In genomic region chr14:86533834-86534233, GRCh38 we compare ENCODE assay signal across 30 cellular contexts.
"Had no signal": no experiment of that assay in that cellular context is flagged by ENCODE, and none has a peak within 500 bp of the region (broad histone marks: within the 10 kb centered on the region; RNA-seq: fewer than 3 reads in every experiment).

No MANE protein-coding gene starts in this region.

- H3K4me3 Mint-ChIP-seq: activated B cell treated with CpG ODN at 0.5 μM for 24 hours; activated CD8-positive, alpha-beta T cell treated with anti-CD3 and anti-CD28 coated beads for 36 hours; activated naive CD4-positive, alpha-beta T cell treated with anti-CD3 and anti-CD28 coated beads, Interleukin-2, amount 10 ng/mL, durations not matched to agents 7 days and 5 days; activated naive CD8-positive, alpha-beta T cell treated with anti-CD3 and anti-CD28 coated beads, Interleukin-2, amount 10 ng/mL, durations not matched to agents 7 days and 5 days; activated T-helper 1 cell treated with anti-CD3 and anti-CD28 coated beads, Interleukin-12 subunit alpha, Interleukin-12 subunit beta, Interleukin-2, Interleukin-4 antibody, amounts not matched to agents 30 ng/mL and 10 ng/mL and 1 ng/mL, durations not matched to agents 14 hours and 24 hours and 36 hours; brain; endodermal cell; T-helper 17 cell; T-helper 2 cell treated with Interferon-gamma antibody and Interleukin-4, amounts not matched to agents 5 μg/mL and 100 μg/mL, for 36 hours had no signal

- H3K27ac Mint-ChIP-seq: activated B cell treated with CpG ODN at 0.5 μM for 24 hours; activated CD8-positive, alpha-beta T cell treated with anti-CD3 and anti-CD28 coated beads for 36 hours; activated naive CD4-positive, alpha-beta T cell treated with anti-CD3 and anti-CD28 coated beads, Interleukin-2, amount 10 ng/mL, durations not matched to agents 7 days and 5 days; activated naive CD4-positive, alpha-beta T cell treated with anti-CD3 and anti-CD28 coated beads, Interleukin-2, amount 50 U/mL, for 72 hours; activated naive CD8-positive, alpha-beta T cell treated with anti-CD3 and anti-CD28 coated beads, Interleukin-2, amount 10 ng/mL, durations not matched to agents 7 days and 5 days; activated T-helper 1 cell treated with anti-CD3 and anti-CD28 coated beads, Interleukin-12 subunit alpha, Interleukin-12 subunit beta, Interleukin-2, Interleukin-4 antibody, amounts not matched to agents 30 ng/mL and 10 ng/mL and 1 ng/mL, durations not matched to agents 14 hours and 24 hours and 36 hours; brain; endodermal cell; T-helper 17 cell; T-helper 2 cell treated with Interferon-gamma antibody and Interleukin-4, amounts not matched to agents 5 μg/mL and 100 μg/mL, for 36 hours had no signal

- H3K4me1 Mint-ChIP-seq: activated B cell treated with CpG ODN at 0.5 μM for 24 hours; activated naive CD4-positive, alpha-beta T cell treated with anti-CD3 and anti-CD28 coated beads, Interleukin-2, amount 10 ng/mL, durations not matched to agents 7 days and 5 days; activated naive CD8-positive, alpha-beta T cell treated with anti-CD3 and anti-CD28 coated beads, Interleukin-2, amount 10 ng/mL, durations not matched to agents 7 days and 5 days; brain; endodermal cell; T-helper 17 cell had no signal

- H3K36me3 ChIP-seq: ascending aorta, breast epithelium, cardiac muscle cell, colonic mucosa, WERI-Rb-1 had no signal

- H3K36me3 Mint-ChIP-seq: activated naive CD4-positive, alpha-beta T cell treated with anti-CD3 and anti-CD28 coated beads, Interleukin-2, amount 10 ng/mL, durations not matched to agents 7 days and 5 days; activated naive CD4-positive, alpha-beta T cell treated with anti-CD3 and anti-CD28 coated beads, Interleukin-2, amount 50 U/mL, for 72 hours; activated naive CD8-positive, alpha-beta T cell treated with anti-CD3 and anti-CD28 coated beads, Interleukin-2, amount 10 ng/mL, durations not matched to agents 7 days and 5 days; brain had no signal

- H3K27ac ChIP-seq: ascending aorta, breast epithelium, cardiac muscle cell, colonic mucosa, WERI-Rb-1 had no signal

- DNase-seq: activated B cell treated with CpG ODN at 0.5 μM for 24 hours; activated CD4-positive, alpha-beta T cell treated with anti-CD3 and anti-CD28 coated beads for 48 hours; activated CD4-positive, alpha-beta T cell treated with anti-CD3 and anti-CD28 coated beads, Interleukin-2, amount 50 U/mL, for 1 hour; activated CD4-positive, alpha-beta T cell treated with anti-CD3 and anti-CD28 coated beads, Interleukin-2, amount 50 U/mL, for 48 hours; activated CD8-positive, alpha-beta memory T cell treated with anti-CD3 and anti-CD28 coated beads for 24 hours; activated CD8-positive, alpha-beta T cell treated with anti-CD3 and anti-CD28 coated beads for 36 hours; activated gamma-delta T cell; activated naive CD4-positive, alpha-beta T cell; activated naive CD4-positive, alpha-beta T cell treated with anti-CD3 and anti-CD28 coated beads, Interleukin-2, amount 10 ng/mL, durations not matched to agents 7 days and 5 days; activated naive CD8-positive, alpha-beta T cell treated with anti-CD3 and anti-CD28 coated beads, Interleukin-2, amount 10 ng/mL, durations not matched to agents 7 days and 5 days; activated T-cell treated with anti-CD3 and anti-CD28 coated beads, Interleukin-2, amount 50 U/mL, for 48 hours; central memory CD4-positive, alpha-beta T cell; cerebellar nuclear complex; colonic mucosa; effector CD8-positive, alpha-beta T cell; endodermal cell; foreskin fibroblast; T-helper 1 cell; T-helper 17 cell; T1000; WERI-Rb-1 had no signal

- H3K27me3 ChIP-seq: ascending aorta, breast epithelium, cardiac muscle cell, colonic mucosa had no signal

- ATAC-seq: activated CD4-positive, CD25-positive, alpha-beta regulatory T cell treated with anti-CD3 and anti-CD28 coated beads, Interleukin-2, amount 50 U/mL, for 24 hours; activated CD8-positive, alpha-beta T cell treated with anti-CD3 and anti-CD28 coated beads for 36 hours; activated naive CD4-positive, alpha-beta T cell treated with anti-CD3 and anti-CD28 coated beads, Interleukin-2, amount 50 U/mL, for 72 hours; esophagus mucosa; T-helper 17 cell had no signal

- H3K9me3 ChIP-seq: ascending aorta, breast epithelium, colonic mucosa had no signal

- H3K27me3 Mint-ChIP-seq: activated B cell treated with CpG ODN at 0.5 μM for 24 hours; activated CD8-positive, alpha-beta T cell treated with anti-CD3 and anti-CD28 coated beads for 36 hours; activated naive CD4-positive, alpha-beta T cell treated with anti-CD3 and anti-CD28 coated beads, Interleukin-2, amount 10 ng/mL, durations not matched to agents 7 days and 5 days; activated naive CD8-positive, alpha-beta T cell treated with anti-CD3 and anti-CD28 coated beads, Interleukin-2, amount 10 ng/mL, durations not matched to agents 7 days and 5 days; brain; T-helper 17 cell had no signal

- H3K4me3 ChIP-seq: ascending aorta, breast epithelium, cardiac muscle cell, colonic mucosa had no signal

- H3K9me3 Mint-ChIP-seq: activated CD8-positive, alpha-beta T cell treated with anti-CD3 and anti-CD28 coated beads for 36 hours; activated naive CD8-positive, alpha-beta T cell treated with anti-CD3 and anti-CD28 coated beads, Interleukin-2, amount 10 ng/mL, durations not matched to agents 7 days and 5 days; activated T-helper 1 cell treated with anti-CD3 and anti-CD28 coated beads, Interleukin-12 subunit alpha, Interleukin-12 subunit beta, Interleukin-2, Interleukin-4 antibody, amounts not matched to agents 30 ng/mL and 10 ng/mL and 1 ng/mL, durations not matched to agents 14 hours and 24 hours and 36 hours; T-helper 2 cell treated with Interferon-gamma antibody and Interleukin-4, amounts not matched to agents 5 μg/mL and 100 μg/mL, for 36 hours had no signal

- H3K4me1 ChIP-seq: ascending aorta, breast epithelium, colonic mucosa had no signal
